Comparison of ENCODE assay signal across 22 cellular contexts in the genomic region with DNA sequence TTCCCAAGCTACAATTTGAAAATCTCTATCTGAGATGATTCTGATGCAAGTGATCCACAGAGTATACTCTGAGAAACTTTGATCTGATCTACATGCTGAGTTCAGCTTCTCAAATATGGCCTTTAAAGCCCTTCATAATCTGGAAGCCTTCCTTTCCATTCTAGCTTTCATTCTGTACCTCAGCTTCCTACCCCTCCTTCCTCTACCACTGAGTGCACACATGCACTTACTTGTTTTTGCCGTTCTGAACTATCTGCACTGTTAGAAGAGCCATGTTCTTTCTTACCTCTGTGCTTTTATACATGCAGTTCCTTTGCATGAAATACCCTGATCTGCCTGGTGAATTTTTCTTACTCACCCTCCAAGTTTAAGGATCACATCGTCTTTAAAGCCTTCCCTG. TPM values are rescaled to one million over a fixed set of nuclear protein-coding genes. Genes with fewer than 3 reads are reported as not detected.
DNase-seq lines count a peak whose midpoint lies in the region; ATAC-seq and TF ChIP-seq lines count a peak whose summit lies in the region.
"Had no signal": no experiment of that assay in that cellular context is flagged by ENCODE, and none has a peak within 500 bp of the region (broad histone marks: within the 10 kb centered on the region; RNA-seq: fewer than 3 reads in every experiment).

No MANE protein-coding gene starts in this region.

- no peak overlapping the region for H3K4me3 Mint-ChIP-seq in activated T-cell treated with anti-CD3 and anti-CD28 coated beads, Interleukin-2, amount 50 U/mL, for 24 hours
- peak overlapping the region; percentile 9 for H3K4me3 Mint-ChIP-seq in activated naive CD8-positive, alpha-beta T cell treated with anti-CD3 and anti-CD28 coated beads, Interleukin-2, amount 50 U/mL, for 24 hours

- H3K27me3 Mint-ChIP-seq in activated T-cell treated with anti-CD3 and anti-CD28 coated beads, Interleukin-2, amount 50 U/mL, for 24 hours: no peaks in the 10 kb centered on the region
- no peaks in the 10 kb centered on the region for H3K27me3 Mint-ChIP-seq in activated naive CD8-positive, alpha-beta T cell treated with anti-CD3 and anti-CD28 coated beads, Interleukin-2, amount 50 U/mL, for 24 hours

- peaks cover 82% of the 10 kb centered on the region for H3K36me3 Mint-ChIP-seq in activated T-cell treated with anti-CD3 and anti-CD28 coated beads, Interleukin-2, amount 50 U/mL, for 24 hours (ENCODE audit: low read depth)
- H3K36me3 Mint-ChIP-seq in activated naive CD8-positive, alpha-beta T cell treated with anti-CD3 and anti-CD28 coated beads, Interleukin-2, amount 50 U/mL, for 24 hours (ENCODE audit: low read depth): peaks cover 76% of the 10 kb centered on the region

- no peak overlapping the region for H3K4me3 ChIP-seq in osteoblast (ENCODE audit: insufficient read depth, low read length)
- no peak overlapping the region for H3K4me3 ChIP-seq in SK-N-SH (ENCODE audit: low read depth in 2 of 2, low read length in 1 of 2)
- no peak overlapping the region for H3K4me3 ChIP-seq in A673 (ENCODE audit: low read depth, low read length, poor library complexity, severe bottlenecking)
- H3K4me3 ChIP-seq: Peyer's patch, testis had no signal

- H3K9me3 Mint-ChIP-seq in activated T-cell treated with anti-CD3 and anti-CD28 coated beads, Interleukin-2, amount 50 U/mL, for 24 hours: no peaks in the 10 kb centered on the region
- no peaks in the 10 kb centered on the region for H3K9me3 Mint-ChIP-seq in activated naive CD8-positive, alpha-beta T cell treated with anti-CD3 and anti-CD28 coated beads, Interleukin-2, amount 50 U/mL, for 24 hours

- no peaks in the 10 kb centered on the region for H3K9me3 ChIP-seq in osteoblast (ENCODE audit: low read depth, low read length)
- H3K9me3 ChIP-seq in SK-N-SH: no peaks in the 10 kb centered on the region
- no peaks in the 10 kb centered on the region for H3K9me3 ChIP-seq in A673 (ENCODE audit: low read depth, low read length, poor library complexity, severe bottlenecking)
- H3K9me3 ChIP-seq: Peyer's patch, testis had no signal

- no peaks in the 10 kb centered on the region for H3K9me2 ChIP-seq in SK-N-SH

- H4K20me1 ChIP-seq in osteoblast (ENCODE audit: insufficient read depth, low read length): no peaks in the 10 kb centered on the region
- H4K20me1 ChIP-seq in SK-N-SH (ENCODE audit: insufficient read depth): no peaks in the 10 kb centered on the region

- no peak for ATAC-seq in GM18505 (IDR thresholded peaks at IDR 0.05; ENCODE audit: unreplicated experiment)
- ATAC-seq in activated naive CD8-positive, alpha-beta T cell treated with anti-CD3 and anti-CD28 coated beads, Interleukin-2, amount 50 U/mL, for 24 hours: peak; percentile 53
- ATAC-seq in HG03135 (IDR thresholded peaks at IDR 0.05; ENCODE audit: unreplicated experiment): no peak
- ATAC-seq: left ventricle myocardium superior had no signal

- H3K4me1 ChIP-seq in osteoblast (ENCODE audit: insufficient read depth, low read length) (no peaks in the 10 kb centered on the region), SK-N-SH (ENCODE audit: control insufficient read depth in 1 of 2, insufficient read depth in 2 of 2, low read depth in 1 of 2, low read length in 1 of 2) (no peaks in the 10 kb centered on the region), A673 (ENCODE audit: insufficient read depth, low read length, poor library complexity, severe bottlenecking) (no peaks in the 10 kb centered on the region)
- H3K4me1 ChIP-seq: Peyer's patch, testis had no signal

- no peaks in the 10 kb centered on the region for H3K27me3 ChIP-seq in osteoblast (ENCODE audit: insufficient read depth, low read length)
- H3K27me3 ChIP-seq in SK-N-SH (ENCODE audit: insufficient read depth): no peaks in the 10 kb centered on the region
- H3K27me3 ChIP-seq in A673 (replicated peaks; ENCODE audit: insufficient read depth, low read depth, low read length, poor library complexity): no peaks in the 10 kb centered on the region
- H3K27me3 ChIP-seq: Peyer's patch, testis had no signal

- H2AFZ ChIP-seq in osteoblast (ENCODE audit: low read length) (no peak overlapping the region), SK-N-SH (ENCODE audit: low read depth) (no peak overlapping the region)

- H3F3A ChIP-seq in SK-N-SH (replicated peaks; ENCODE audit: insufficient read depth): no peaks in the 10 kb centered on the region

- H3K36me3 ChIP-seq in osteoblast (ENCODE audit: insufficient read depth, low read length) (peaks cover 4% of the 10 kb centered on the region), SK-N-SH (replicated peaks in 1 of 2; ENCODE audit: control insufficient read depth in 1 of 2, insufficient read depth in 2 of 2, low read length in 1 of 2) (peaks cover 4 to 7% of the 10 kb centered on the region in 2 experiments), A673 (ENCODE audit: insufficient read depth, low read length, poor library complexity, severe bottlenecking) (peaks cover 7% of the 10 kb centered on the region)

- no peak for TF ChIP-seq CTCF in osteoblast (IDR thresholded peaks at IDR 0.05; ENCODE audit: extremely low read depth, low read depth, low read length)
- TF ChIP-seq CTCF in SK-N-SH (IDR thresholded peaks at IDR 0.05): no peak
- no peak for TF ChIP-seq CTCF in A673 (conservative IDR thresholded peaks at IDR 0.05; ENCODE audit: low read depth, low read length)

- WGBS in SK-N-SH (ENCODE audit: low lambda C conversion rate): 95% methylated on average over 2 of the region's 2 CpGs

- no peak overlapping the region for H3K27ac ChIP-seq in osteoblast (ENCODE audit: low read depth, low read length)
- no peak overlapping the region for H3K27ac ChIP-seq in SK-N-SH (ENCODE audit: low read depth in 2 of 2, low read length in 1 of 2)
- H3K27ac ChIP-seq in A673 (ENCODE audit: low read depth, low read length, poor library complexity, severe bottlenecking): no peak overlapping the region
- H3K27ac ChIP-seq: Peyer's patch, testis had no signal

- H3K79me2 ChIP-seq in osteoblast (ENCODE audit: insufficient read depth, low read length): no peaks in the 10 kb centered on the region
- no peaks in the 10 kb centered on the region for H3K79me2 ChIP-seq in SK-N-SH (ENCODE audit: insufficient read depth)

- POLR2A ChIA-PET in SK-N-SH (lab: Yijun Ruan, JAX): no interaction called here
- POLR2A ChIA-PET in A673 (lab: Charles Lee; ENCODE audit: low non-redundant PET): no interaction called here

- no peak for DNase-seq in activated T-cell treated with anti-CD3 and anti-CD28 coated beads, Interleukin-2, amount 50 U/mL, for 24 hours
- DNase-seq in activated T-cell treated with anti-CD3 and anti-CD28 coated beads, Interleukin-2, amount 50 U/mL, for 48 hours: no peak
- DNase-seq in activated naive CD8-positive, alpha-beta T cell treated with anti-CD3 and anti-CD28 coated beads, Interleukin-2, amount 50 U/mL, for 24 hours: no peak
- peak; percentile 18 for DNase-seq in osteoblast (ENCODE audit: insufficient read length, low spot score, missing footprints)
- no peak for DNase-seq in SK-N-SH
- no peak for DNase-seq in A673 (ENCODE audit: low spot score)
- DNase-seq: central memory CD4-positive, alpha-beta T cell; DMS153; left ventricle myocardium superior; NCI-H146; NCI-H2107; NCI-H446; NCI-H774; occipital lobe; Peyer's patch; SHP77 treated with DMSO at 0.1 percent for 48 hours; stimulated activated CD4-positive, alpha-beta T cell treated with anti-CD3 and anti-CD28 coated beads, Interleukin-15, amount 100 ng/mL, for 24 hours; stimulated activated naive CD4-positive, alpha-beta T cell; T1000; testis had no signal

- H3K4me1 Mint-ChIP-seq in activated T-cell treated with anti-CD3 and anti-CD28 coated beads, Interleukin-2, amount 50 U/mL, for 24 hours (ENCODE audit: low read depth): peaks cover 32% of the 10 kb centered on the region
- peaks cover 39% of the 10 kb centered on the region for H3K4me1 Mint-ChIP-seq in activated naive CD8-positive, alpha-beta T cell treated with anti-CD3 and anti-CD28 coated beads, Interleukin-2, amount 50 U/mL, for 24 hours

- TF ChIP-seq EP300 in SK-N-SH (IDR thresholded peaks at IDR 0.05; ENCODE audit: borderline replicate concordance in 1 of 2, low read depth in 1 of 2, low read length in 1 of 2): no peak

- no peak for TF ChIP-seq RAD21 in SK-N-SH (IDR thresholded peaks at IDR 0.05; ENCODE audit: low read length)

- CTCF ChIA-PET in SK-N-SH (lab: Yijun Ruan, JAX) (no interaction called here), A673 (lab: Charles Lee) (no interaction called here)

- no TSS peak for BruUV-seq in A673 (replicated peaks; lab: Mats Ljungman, UMichigan)

- H3K27ac Mint-ChIP-seq in activated T-cell treated with anti-CD3 and anti-CD28 coated beads, Interleukin-2, amount 50 U/mL, for 24 hours: peak overlapping the region; percentile 79
- H3K27ac Mint-ChIP-seq in activated naive CD8-positive, alpha-beta T cell treated with anti-CD3 and anti-CD28 coated beads, Interleukin-2, amount 50 U/mL, for 24 hours: peak overlapping the region; percentile 61

- no peak overlapping the region for H3K9ac ChIP-seq in SK-N-SH

- TF ChIP-seq POLR2A in GM18505 (IDR thresholded peaks at IDR 0.05; ENCODE audit: borderline replicate concordance, extremely low read depth, insufficient read depth, insufficient read length): peak; percentile 5

- no peak overlapping the region for H3K4me2 ChIP-seq in osteoblast (ENCODE audit: insufficient read depth, low read length)
- H3K4me2 ChIP-seq in SK-N-SH: no peak overlapping the region

- intact Hi-C loops in A673 (cut with micrococcal nuclease; ENCODE audit: unreplicated experiment): no loop called here

TF ChIP-seq in SK-N-SH, 30 proteins besides CTCF, POLR2A, EP300 and RAD21 (continues in another document):
- TF ChIP-seq YY1 (IDR thresholded peaks at IDR 0.05; ENCODE audit: low read depth): no peak
- TF ChIP-seq MAX (IDR thresholded peaks at IDR 0.05; ENCODE audit: low read depth): no peak
- TF ChIP-seq GATA2 (CRISPR knock-in tag; IDR thresholded peaks at IDR 0.05): no peak
- no peak for TF ChIP-seq SIN3A (IDR thresholded peaks at IDR 0.05; ENCODE audit: borderline replicate concordance, low read depth, low read length)

RNA-seq across cellular contexts. Expression of gene REL, which starts 25.0 kb away (rescaled TPM):
- total RNA-seq in osteoblast (6.2 and 6.8 TPM in 2 replicates), A673 (2021) (11.5 and 13.3 TPM in 2 replicates)
- polyA plus RNA-seq in SK-N-SH (2012; rRNA removed): 0.59 and 0.96 TPM in 2 replicates
- polyA plus RNA-seq in SK-N-SH (2012; cell fraction: cytosol; rRNA removed): 0.75 and 0.82 TPM in 2 replicates
- polyA plus RNA-seq in SK-N-SH (2012; cell fraction: nucleus; rRNA removed): 1.2 and 1.6 TPM in 2 replicates
